11 cellular contexts compared by ENCODE assay signal in the genomic region with DNA sequence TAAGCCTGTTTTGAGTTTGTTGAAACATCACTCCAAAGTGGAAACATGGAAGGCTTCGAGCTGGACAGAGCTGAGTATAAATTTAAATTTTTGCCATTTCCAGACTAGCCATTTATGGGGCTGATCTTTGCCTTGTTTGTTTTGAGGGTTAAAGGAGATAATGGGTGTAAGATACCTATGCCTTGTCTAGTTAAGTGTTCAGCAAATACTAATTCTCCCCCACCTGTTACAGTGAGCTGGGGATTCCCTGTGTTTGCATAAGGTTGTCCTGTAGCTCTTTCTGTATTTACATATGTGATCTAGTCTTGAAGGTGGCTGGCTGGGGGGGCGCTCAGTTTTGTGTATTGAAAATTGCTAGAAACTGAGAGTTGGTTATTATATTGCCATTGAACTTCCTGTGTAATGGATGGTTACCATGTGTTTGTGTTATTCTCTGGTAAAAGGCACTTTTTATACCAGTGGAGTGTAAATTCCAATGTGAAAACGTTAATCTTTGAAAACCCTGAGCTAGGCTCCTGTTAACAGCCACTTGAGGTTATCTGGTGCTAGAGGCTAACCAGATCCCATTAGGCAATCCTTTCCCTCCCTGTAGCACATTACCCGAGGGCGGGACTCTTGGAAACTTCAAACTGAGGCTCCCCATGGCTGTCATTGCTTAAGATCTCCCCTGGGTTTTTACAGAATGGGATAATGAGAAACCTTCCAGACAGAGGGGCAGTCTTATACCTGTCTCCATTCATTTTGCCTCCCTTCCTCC. TPM values are rescaled to one million over a fixed set of nuclear protein-coding genes. Genes with fewer than 3 reads are reported as not detected.
DNase-seq lines count a peak whose midpoint lies in the region; ATAC-seq and TF ChIP-seq lines count a peak whose summit lies in the region.
"Had no signal": no experiment of that assay in that cellular context is flagged by ENCODE, and none has a peak within 500 bp of the region (broad histone marks: within the 10 kb centered on the region; RNA-seq: fewer than 3 reads in every experiment).

No MANE protein-coding gene starts in this region.

- H3K4me1 ChIP-seq in A673 (ENCODE audit: insufficient read depth, low read length, poor library complexity, severe bottlenecking), result peaks cover 17% of the 10 kb centered on the region
- peaks cover 0 to 78% (median 52%) of the 10 kb centered on the region in 12 donors for H3K4me1 ChIP-seq in heart left ventricle

- TF ChIP-seq CTCF in A673 (conservative IDR thresholded peaks at IDR 0.05; ENCODE audit: low read depth, low read length) (no peak), heart left ventricle (IDR thresholded peaks at IDR 0.05) (no peak)

- peaks cover 0 to 3% (median under 1%) of the 10 kb centered on the region in 4 donors for H3K4me1 Mint-ChIP-seq in naive thymus-derived CD8-positive, alpha-beta T cell

- H3K4me3 Mint-ChIP-seq in naive thymus-derived CD8-positive, alpha-beta T cell, result no peak overlapping the region

- ATAC-seq in GM18909 (IDR thresholded peaks at IDR 0.05; ENCODE audit: poor library complexity, unreplicated experiment), result peak; percentile 56
- peak; percentile 92 to 95 (median 92) for ATAC-seq in heart left ventricle
- no peak for ATAC-seq in HG02852 (IDR thresholded peaks at IDR 0.05; ENCODE audit: unreplicated experiment)
- ATAC-seq in naive thymus-derived CD8-positive, alpha-beta T cell, result no peak

- no peaks in the 10 kb centered on the region for H3K36me3 Mint-ChIP-seq in naive thymus-derived CD8-positive, alpha-beta T cell

- 44 to 55% (median 49%) methylated on average over 5 of the region's 5 CpGs for WGBS in heart left ventricle, 4 donors

- H3K36me3 ChIP-seq in A673 (ENCODE audit: insufficient read depth, low read length, poor library complexity, severe bottlenecking) (no peaks in the 10 kb centered on the region), heart left ventricle (no peaks in the 10 kb centered on the region)
- H3K36me3 ChIP-seq: BLaER1 treated with 17β-estradiol and CSF1 and Interleukin-3, amounts not matched to agents 10 nM and 100 nM had no signal

- H3K4me3 ChIP-seq in A673 (ENCODE audit: low read depth, low read length, poor library complexity, severe bottlenecking) (no peak overlapping the region), heart left ventricle (no peak overlapping the region)
- H3K4me3 ChIP-seq: BLaER1 treated with 17β-estradiol and CSF1 and Interleukin-3, amounts not matched to agents 10 nM and 100 nM had no signal

- no peaks in the 10 kb centered on the region for H3K9me3 Mint-ChIP-seq in naive thymus-derived CD8-positive, alpha-beta T cell

- DNase-seq in A673 (ENCODE audit: low spot score), result peak; percentile 32
- peak; percentile 47 for DNase-seq in NCI-H345 (lab: John Stamatoyannopoulos, UW)
- DNase-seq in heart left ventricle, result peak in 4 of 5 donors; percentile 34 to 63 (median 50)
- no peak for DNase-seq in globus pallidus (ENCODE audit: low spot score)
- DNase-seq in DMS 273 (lab: John Stamatoyannopoulos, UW; ENCODE audit: unreplicated experiment), result no peak
- DNase-seq in naive thymus-derived CD8-positive, alpha-beta T cell, result no peak
- DNase-seq: OCI-M1 had no signal

- no peak for TF ChIP-seq POLR2A in heart left ventricle (IDR thresholded peaks at IDR 0.05)

- intact Hi-C loops in A673 (cut with micrococcal nuclease; ENCODE audit: unreplicated experiment), result no loop called here
- intact Hi-C loops in heart left ventricle (cut with DNase I), result no loop called here

- POLR2A ChIA-PET in A673 (lab: Charles Lee; ENCODE audit: low non-redundant PET), result no interaction called here
- POLR2A ChIA-PET in naive thymus-derived CD8-positive, alpha-beta T cell (lab: Charles Lee), result no interaction called here

- CTCF ChIA-PET in A673 (lab: Charles Lee), result interaction anchor here (0.6 to 0.7 kb wide), 2 partner anchors 32 to 1191 kb away, joined by 3 to 14 read pairs; no protein-coding TSS in a partner anchor

- H3K27ac Mint-ChIP-seq in naive thymus-derived CD8-positive, alpha-beta T cell, result peak overlapping the region in 1 of 10 donors; percentile 54
- H3K27ac Mint-ChIP-seq: progenitor cell of endocrine pancreas had no signal

- peaks cover 0 to 6% (median 0%) of the 10 kb centered on the region in 5 donors for H3K27me3 Mint-ChIP-seq in naive thymus-derived CD8-positive, alpha-beta T cell
- H3K27me3 Mint-ChIP-seq: progenitor cell of endocrine pancreas had no signal

- H3K27ac ChIP-seq in A673 (ENCODE audit: low read depth, low read length, poor library complexity, severe bottlenecking) (no peak overlapping the region), heart left ventricle (peak overlapping the region in 9 of 12 donors; percentile 6 to 68 (median 49))
- H3K27ac ChIP-seq: BLaER1 treated with 17β-estradiol and CSF1 and Interleukin-3, amounts not matched to agents 10 nM and 100 nM had no signal

- H3K9me3 ChIP-seq in A673 (ENCODE audit: low read depth, low read length, poor library complexity, severe bottlenecking) (no peaks in the 10 kb centered on the region), heart left ventricle (no peaks in the 10 kb centered on the region)

- BruUV-seq in A673 (replicated peaks; lab: Mats Ljungman, UMichigan), result no TSS peak

- no peaks in the 10 kb centered on the region for H3K27me3 ChIP-seq in A673 (replicated peaks; ENCODE audit: insufficient read depth, low read depth, low read length, poor library complexity)
- H3K27me3 ChIP-seq in heart left ventricle, result no peaks in the 10 kb centered on the region
- H3K27me3 ChIP-seq: BLaER1 treated with 17β-estradiol and CSF1 and Interleukin-3, amounts not matched to agents 10 nM and 100 nM had no signal

RNA-seq across cellular contexts. Expression of a gene that starts 26.7 kb away (rescaled TPM):
- 9.0 and 12.8 TPM in 2 replicates for total RNA-seq in A673 (2021)
- total RNA-seq in heart left ventricle, result 10 to 100 TPM; 41.2 to 91.1 (median 74.0) TPM
- polyA plus RNA-seq in heart left ventricle, result 10 to 100 TPM; 26.6 to 43.8 TPM
- under 1 TPM; 0.05 to 0.13 TPM for total RNA-seq in naive thymus-derived CD8-positive, alpha-beta T cell
- polyA plus RNA-seq in naive thymus-derived CD8-positive, alpha-beta T cell, result under 1 TPM in 2 of 3 donors, not detected in 1; 0.05 to 0.17 TPM

Comparison
In these comparisons a context has a peak if more than half of its experiments do, and no peak if none do; other contexts are left out.
1. DNase-seq: peak in A673 (single experiment), NCI-H345 (single experiment) and heart left ventricle (4 of 5); none in globus pallidus (single experiment), DMS 273 (single experiment) and naive thymus-derived CD8-positive, alpha-beta T cell (0 of 10).
2. ATAC-seq: peak in GM18909 (single experiment) and heart left ventricle (4 of 4); none in HG02852 (single experiment) and naive thymus-derived CD8-positive, alpha-beta T cell (0 of 2).